ENCODE assay signal across 8 cellular contexts in genomic region chr3:113606539-113607218, GRCh38.
DNase-seq lines count a peak whose midpoint lies in the region; ATAC-seq and TF ChIP-seq lines count a peak whose summit lies in the region.

No MANE protein-coding gene starts in this region.

- no peaks in the 10 kb centered on the region for H3K9me3 ChIP-seq in DOHH2 (ENCODE audit: control insufficient read depth, insufficient read depth, low read length)
- no peaks in the 10 kb centered on the region for H3K9me3 ChIP-seq in BE2C

- no peak for TF ChIP-seq CTCF in DOHH2 (IDR thresholded peaks at IDR 0.05; ENCODE audit: low read depth, low read length, poor library complexity, severe bottlenecking)
- no peak for TF ChIP-seq CTCF in BE2C (IDR thresholded peaks at IDR 0.05; ENCODE audit: low read depth, low read length)

- no peaks in the 10 kb centered on the region for H3K9me2 ChIP-seq in DOHH2 (replicated peaks; ENCODE audit: control insufficient read depth, low read length)

- H3K4me3 ChIP-seq in DOHH2 (ENCODE audit: low read length) (no peak overlapping the region), BE2C (ENCODE audit: low read depth, low read length) (no peak overlapping the region)

- H3K4me2 ChIP-seq in DOHH2 (ENCODE audit: low read length): peak overlapping the region; percentile 10; the same call in 1 of the 2 replicates

- H3K36me3 ChIP-seq in DOHH2 (ENCODE audit: control insufficient read depth, low read length) (no peaks in the 10 kb centered on the region), BE2C (no peaks in the 10 kb centered on the region)

- no peaks in the 10 kb centered on the region for H3K9me3 Mint-ChIP-seq in activated T-cell treated with anti-CD3 and anti-CD28 coated beads, Interleukin-2, amount 50 U/mL, for 72 hours

- peaks cover 2 to 15% of the 10 kb centered on the region in 2 donors for H3K36me3 Mint-ChIP-seq in activated T-cell treated with anti-CD3 and anti-CD28 coated beads, Interleukin-2, amount 50 U/mL, for 72 hours (ENCODE audit: insufficient read depth in 2 of 2)

- intact Hi-C loops in posterior cingulate gyrus (cut with DNase I): no loop called here

- H3K27me3 ChIP-seq in DOHH2 (ENCODE audit: control insufficient read depth, low read length) (0 out of 2 replicates have a peak, but pooled peaks cover 2% of the 10 kb centered on the region), BE2C (peaks cover 5% of the 10 kb centered on the region)

- no peaks in the 10 kb centered on the region for H3K79me2 ChIP-seq in DOHH2 (ENCODE audit: control insufficient read depth, low read length)

- H3K4me3 Mint-ChIP-seq in activated T-cell treated with anti-CD3 and anti-CD28 coated beads, Interleukin-2, amount 50 U/mL, for 72 hours: peak overlapping the region; percentile 45 to 65

- H3K27me3 Mint-ChIP-seq in activated T-cell treated with anti-CD3 and anti-CD28 coated beads, Interleukin-2, amount 50 U/mL, for 72 hours (ENCODE audit: low read depth): no peaks in the 10 kb centered on the region

- H3K4me1 ChIP-seq in DOHH2 (ENCODE audit: control insufficient read depth, low read length) (peaks cover 15% of the 10 kb centered on the region), BE2C (no peaks in the 10 kb centered on the region)

- no peaks in the 10 kb centered on the region for H4K20me1 ChIP-seq in DOHH2 (ENCODE audit: control insufficient read depth, insufficient read depth, low read depth, low read length)

- no peak overlapping the region for H3K27ac Mint-ChIP-seq in activated T-cell treated with anti-CD3 and anti-CD28 coated beads, Interleukin-2, amount 50 U/mL, for 72 hours

- peak; percentile 55 to 57 for DNase-seq in activated T-cell treated with anti-CD3 and anti-CD28 coated beads, Interleukin-2, amount 50 U/mL, for 72 hours
- DNase-seq in stimulated activated CD8-positive, alpha-beta memory T cell treated with anti-CD3 and anti-CD28 coated beads, Interleukin-2, amount 100 ng/mL, for 48 hours (ENCODE audit: low read depth in 2 of 2): peak; percentile 10 to 17
- no peak for DNase-seq in BE2C
- DNase-seq in middle frontal gyrus (ENCODE audit: extremely low spot score, low spot score): no peak
- DNase-seq in posterior cingulate gyrus: no peak

- no peak overlapping the region for H3K27ac ChIP-seq in DOHH2 (ENCODE audit: low read depth, low read length)

- H3K4me1 Mint-ChIP-seq in activated T-cell treated with anti-CD3 and anti-CD28 coated beads, Interleukin-2, amount 50 U/mL, for 72 hours (ENCODE audit: low read depth): peaks cover 31% of the 10 kb centered on the region

- no peaks in the 10 kb centered on the region for H3F3A ChIP-seq in DOHH2 (ENCODE audit: control insufficient read depth, insufficient read depth)

- ATAC-seq in GM21390 (IDR thresholded peaks at IDR 0.05; ENCODE audit: unreplicated experiment) (peak; percentile 99), HG03565 (IDR thresholded peaks at IDR 0.05; ENCODE audit: unreplicated experiment) (peak; percentile 98)
- peak; percentile 98 for ATAC-seq in activated T-cell treated with anti-CD3 and anti-CD28 coated beads, Interleukin-2, amount 50 U/mL, for 72 hours (replicated peaks in 1 of 2)

Comparison
In these comparisons a context has a peak if more than half of its experiments do, and no peak if none do; other contexts are left out.
1. DNase-seq: peak in activated T-cell treated with anti-CD3 and anti-CD28 coated beads, Interleukin-2, amount 50 U/mL, for 72 hours (2 of 2) and stimulated activated CD8-positive, alpha-beta memory T cell treated with anti-CD3 and anti-CD28 coated beads, Interleukin-2, amount 100 ng/mL, for 48 hours (2 of 2); none in BE2C (single experiment), middle frontal gyrus (single experiment) and posterior cingulate gyrus (0 of 10).
2. Peak in every context shown above with its lines, with median percentiles within 50 percentile points of each other: ATAC-seq.